ENCODE assay signal across 8 cellular contexts in genomic region chr4:152735302-152735917, GRCh38. TPM values are rescaled to one million over a fixed set of nuclear protein-coding genes. Genes with fewer than 3 reads are reported as not detected.
A peak's percentile ranks its signal among the peaks of the same experiment; 100 is the strongest.
DNase-seq lines count a peak whose midpoint lies in the region; ATAC-seq and TF ChIP-seq lines count a peak whose summit lies in the region.

No MANE protein-coding gene starts in this region.

- no peak for ATAC-seq in GM21528 (IDR thresholded peaks at IDR 0.05; ENCODE audit: low FRiP score, unreplicated experiment)

- H3K36me3 Mint-ChIP-seq in nephron (ENCODE audit: low read depth) = no peaks in the 10 kb centered on the region
- H3K36me3 Mint-ChIP-seq in activated T-helper 1 cell treated with anti-CD3 and anti-CD28 coated beads, Interleukin-12 subunit alpha, Interleukin-12 subunit beta, Interleukin-2, Interleukin-4 antibody, amounts not matched to agents 30 ng/mL and 10 ng/mL and 1 ng/mL, durations not matched to agents 14 hours and 24 hours and 36 hours (ENCODE audit: low read depth) = no peaks in the 10 kb centered on the region

- H3K27ac Mint-ChIP-seq in nephron = no peak overlapping the region
- H3K27ac Mint-ChIP-seq in activated T-helper 1 cell treated with anti-CD3 and anti-CD28 coated beads, Interleukin-12 subunit alpha, Interleukin-12 subunit beta, Interleukin-2, Interleukin-4 antibody, amounts not matched to agents 30 ng/mL and 10 ng/mL and 1 ng/mL, durations not matched to agents 14 hours and 24 hours and 36 hours = no peak overlapping the region

- in situ Hi-C loops in GM13976 (cut with MboI; ENCODE audit: low sequenced_read_pairs, unreplicated experiment) = loop anchor here (10.0 kb wide), 1 partner anchor 91 kb away; no protein-coding TSS in a partner anchor

- DNase-seq in AG09319 (ENCODE audit: extremely low read depth, low read depth) (no peak), GM13976 (ENCODE audit: low spot score) (peak; percentile 52), NCI-H526 treated with DMSO at 0.1 percent for 48 hours (lab: John Stamatoyannopoulos, UW) (peak; percentile 32), dedifferentiated amniotic fluid mesenchymal stem cell (ENCODE audit: extremely low spot score) (peak; percentile 20), RPMI8226 (no peak)
- no peak for DNase-seq in activated T-helper 1 cell treated with anti-CD3 and anti-CD28 coated beads, Interleukin-12 subunit alpha, Interleukin-12 subunit beta, Interleukin-2, Interleukin-4 antibody, amounts not matched to agents 30 ng/mL and 10 ng/mL and 1 ng/mL, durations not matched to agents 14 hours and 24 hours and 36 hours (ENCODE audit: low spot score)

- intact Hi-C loops in activated T-helper 1 cell treated with anti-CD3 and anti-CD28 coated beads, Interleukin-12 subunit alpha, Interleukin-12 subunit beta, Interleukin-2, Interleukin-4 antibody, amounts not matched to agents 30 ng/mL and 10 ng/mL and 1 ng/mL, durations not matched to agents 14 hours and 24 hours and 36 hours (cut with micrococcal nuclease) = loop anchor here (1.0 kb wide), 4 partner anchors 95 to 327 kb away; no protein-coding TSS in a partner anchor

- H3K4me3 Mint-ChIP-seq in nephron = no peak overlapping the region
- H3K4me3 Mint-ChIP-seq in activated T-helper 1 cell treated with anti-CD3 and anti-CD28 coated beads, Interleukin-12 subunit alpha, Interleukin-12 subunit beta, Interleukin-2, Interleukin-4 antibody, amounts not matched to agents 30 ng/mL and 10 ng/mL and 1 ng/mL, durations not matched to agents 14 hours and 24 hours and 36 hours = no peak overlapping the region

- no peaks in the 10 kb centered on the region for H3K27me3 Mint-ChIP-seq in nephron (ENCODE audit: low read depth)
- peaks cover 6% of the 10 kb centered on the region for H3K27me3 Mint-ChIP-seq in activated T-helper 1 cell treated with anti-CD3 and anti-CD28 coated beads, Interleukin-12 subunit alpha, Interleukin-12 subunit beta, Interleukin-2, Interleukin-4 antibody, amounts not matched to agents 30 ng/mL and 10 ng/mL and 1 ng/mL, durations not matched to agents 14 hours and 24 hours and 36 hours (ENCODE audit: insufficient read depth)

- peak; percentile 51 for TF ChIP-seq CTCF in AG09319 (IDR thresholded peaks at IDR 0.05; ENCODE audit: low read depth, low read length)
- peak; percentile 40 for TF ChIP-seq CTCF in GM13976 (IDR thresholded peaks at IDR 0.05; ENCODE audit: borderline replicate concordance, control extremely low read depth, extremely low read depth, insufficient read depth, missing control alignments)
- TF ChIP-seq CTCF in nephron (IDR thresholded peaks at IDR 0.05; ENCODE audit: unreplicated experiment in 3 of 3) = peak; percentile 52 to 62 (median 59)

- no peaks in the 10 kb centered on the region for H3K4me1 Mint-ChIP-seq in nephron
- H3K4me1 Mint-ChIP-seq in activated T-helper 1 cell treated with anti-CD3 and anti-CD28 coated beads, Interleukin-12 subunit alpha, Interleukin-12 subunit beta, Interleukin-2, Interleukin-4 antibody, amounts not matched to agents 30 ng/mL and 10 ng/mL and 1 ng/mL, durations not matched to agents 14 hours and 24 hours and 36 hours (ENCODE audit: low read depth) = peaks cover 4% of the 10 kb centered on the region

- H3K9me3 Mint-ChIP-seq in nephron = no peaks in the 10 kb centered on the region
- no peaks in the 10 kb centered on the region for H3K9me3 Mint-ChIP-seq in activated T-helper 1 cell treated with anti-CD3 and anti-CD28 coated beads, Interleukin-12 subunit alpha, Interleukin-12 subunit beta, Interleukin-2, Interleukin-4 antibody, amounts not matched to agents 30 ng/mL and 10 ng/mL and 1 ng/mL, durations not matched to agents 14 hours and 24 hours and 36 hours

RNA-seq across cellular contexts. Expression of gene TIGD4, which starts 44.1 kb away (rescaled TPM):
- total RNA-seq in activated T-helper 1 cell treated with anti-CD3 and anti-CD28 coated beads, Interleukin-12 subunit alpha, Interleukin-12 subunit beta, Interleukin-2, Interleukin-4 antibody, amounts not matched to agents 30 ng/mL and 10 ng/mL and 1 ng/mL, durations not matched to agents 14 hours and 24 hours and 36 hours = 0.24 and 0.57 TPM in 2 replicates

RNA-seq across cellular contexts. Expression of gene ARFIP1, which starts 44.3 kb away (rescaled TPM):
- 18.6 and 23.2 TPM in 2 replicates for total RNA-seq in activated T-helper 1 cell treated with anti-CD3 and anti-CD28 coated beads, Interleukin-12 subunit alpha, Interleukin-12 subunit beta, Interleukin-2, Interleukin-4 antibody, amounts not matched to agents 30 ng/mL and 10 ng/mL and 1 ng/mL, durations not matched to agents 14 hours and 24 hours and 36 hours

RNA-seq across cellular contexts. Expression of gene TMEM154, which starts 55.6 kb away (rescaled TPM):
- total RNA-seq in activated T-helper 1 cell treated with anti-CD3 and anti-CD28 coated beads, Interleukin-12 subunit alpha, Interleukin-12 subunit beta, Interleukin-2, Interleukin-4 antibody, amounts not matched to agents 30 ng/mL and 10 ng/mL and 1 ng/mL, durations not matched to agents 14 hours and 24 hours and 36 hours = 13.0 and 13.3 TPM in 2 replicates

Comparison
In these comparisons a context has a peak if more than half of its experiments do, and no peak if none do; other contexts are left out.
1. DNase-seq: peak in GM13976 (single experiment), NCI-H526 treated with DMSO at 0.1 percent for 48 hours (single experiment) and dedifferentiated amniotic fluid mesenchymal stem cell (single experiment); none in AG09319 (single experiment), RPMI8226 (single experiment) and activated T-helper 1 cell treated with anti-CD3 and anti-CD28 coated beads, Interleukin-12 subunit alpha, Interleukin-12 subunit beta, Interleukin-2, Interleukin-4 antibody, amounts not matched to agents 30 ng/mL and 10 ng/mL and 1 ng/mL, durations not matched to agents 14 hours and 24 hours and 36 hours (single experiment).
2. Peak in every context shown above with its lines, with median percentiles within 50 percentile points of each other: CTCF ChIP-seq.